In the genomic region with DNA sequence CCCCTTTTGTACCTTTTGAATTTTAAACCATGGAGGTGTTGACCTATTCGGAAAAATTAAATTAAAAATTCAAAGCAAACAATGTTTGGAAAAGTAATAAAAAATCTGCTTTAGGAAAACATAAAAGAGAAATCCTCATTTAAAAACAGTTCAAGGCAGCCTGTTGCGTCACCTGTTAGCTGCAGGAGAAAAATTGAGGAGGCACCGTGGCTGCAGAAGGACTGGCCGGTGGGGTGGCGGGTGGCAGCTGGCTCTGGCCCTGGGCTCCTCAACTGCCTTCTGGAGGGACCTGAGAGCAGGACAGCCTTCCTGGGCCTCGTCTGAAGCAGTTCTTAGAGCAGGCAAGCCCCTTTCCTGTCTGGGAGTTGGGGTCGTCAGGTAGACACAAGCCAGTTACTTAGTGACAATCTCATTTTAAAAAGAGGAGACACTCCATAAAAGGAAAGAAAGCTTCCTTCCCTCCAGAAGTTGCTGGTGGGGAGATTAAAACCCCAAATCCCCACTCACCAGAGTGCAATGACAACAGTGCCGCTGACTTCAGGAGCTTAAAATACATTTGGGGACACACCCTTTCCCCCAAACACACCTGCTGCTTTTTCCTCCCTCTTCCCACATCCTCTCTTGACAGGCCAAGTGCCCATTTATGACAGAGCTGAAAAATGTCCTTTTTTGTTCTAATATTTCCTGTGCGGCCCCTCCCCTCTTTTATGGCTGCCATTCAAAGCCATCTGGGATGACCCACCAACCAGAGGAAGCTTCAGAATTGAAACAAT, we compare ENCODE assay signal across 16 cellular contexts. TPM values are rescaled to one million over a fixed set of nuclear protein-coding genes. Genes with fewer than 3 reads are reported as not detected.
"Had no signal": no experiment of that assay in that cellular context is flagged by ENCODE, and none has a peak within 500 bp of the region (broad histone marks: within the 10 kb centered on the region; RNA-seq: fewer than 3 reads in every experiment).

No MANE protein-coding gene starts in this region.

- ATAC-seq: activated naive CD4-positive, alpha-beta T cell treated with anti-CD3 and anti-CD28 coated beads, Interleukin-2, amount 50 U/mL, for 72 hours; naive thymus-derived CD8-positive, alpha-beta T cell; stimulated activated effector memory CD8-positive, alpha-beta T cell treated with anti-CD3 and anti-CD28 coated beads, Interleukin-12 subunit alpha, Interleukin-12 subunit beta, amount 100 ng/mL, for 72 hours had no signal

- H3K4me1 Mint-ChIP-seq: stimulated activated effector memory CD8-positive, alpha-beta T cell treated with anti-CD3 and anti-CD28 coated beads, Interleukin-12 subunit alpha, Interleukin-12 subunit beta, amount 100 ng/mL, for 72 hours had no signal

- H3K27ac Mint-ChIP-seq: activated naive CD4-positive, alpha-beta T cell treated with anti-CD3 and anti-CD28 coated beads, Interleukin-2, amount 50 U/mL, for 72 hours; activated T-helper 2 cell treated with anti-CD3 and anti-CD28 coated beads, Interferon-gamma antibody, Interleukin-2, Interleukin-4, amounts not matched to agents 10 μg/mL and 5 μg/mL and 100 μg/mL, durations not matched to agents 14 hours and 24 hours and 36 hours; brain; stimulated activated effector memory CD8-positive, alpha-beta T cell treated with anti-CD3 and anti-CD28 coated beads, Interleukin-12 subunit alpha, Interleukin-12 subunit beta, amount 100 ng/mL, for 72 hours had no signal

- H3K27me3 ChIP-seq: right atrium auricular region, tibial artery, vagina had no signal

- H3K4me3 ChIP-seq: lung, right atrium auricular region, tibial artery, vagina had no signal

- H3K9me3 ChIP-seq: right atrium auricular region, tibial artery, vagina had no signal

- H3K27ac ChIP-seq: right atrium auricular region, tibial artery, vagina had no signal

- H3K36me3 ChIP-seq: right atrium auricular region, tibial artery, vagina had no signal

- H3K4me1 ChIP-seq: vagina had no signal

- DNase-seq: activated CD4-positive, alpha-beta T cell treated with anti-CD3 and anti-CD28 coated beads for 48 hours; amygdala; cerebellar nuclear complex; dermis blood vessel endothelial cell; hippocampal formation; naive thymus-derived CD8-positive, alpha-beta T cell; posterior cingulate gyrus; tibial artery had no signal

- H3K36me3 Mint-ChIP-seq: activated naive CD4-positive, alpha-beta T cell treated with anti-CD3 and anti-CD28 coated beads, Interleukin-2, amount 50 U/mL, for 72 hours; brain; naive thymus-derived CD8-positive, alpha-beta T cell; stimulated activated effector memory CD8-positive, alpha-beta T cell treated with anti-CD3 and anti-CD28 coated beads, Interleukin-12 subunit alpha, Interleukin-12 subunit beta, amount 100 ng/mL, for 72 hours had no signal

- H3K4me3 Mint-ChIP-seq: brain; naive thymus-derived CD8-positive, alpha-beta T cell; stimulated activated effector memory CD8-positive, alpha-beta T cell treated with anti-CD3 and anti-CD28 coated beads, Interleukin-12 subunit alpha, Interleukin-12 subunit beta, amount 100 ng/mL, for 72 hours had no signal

- H3K9me3 Mint-ChIP-seq: activated naive CD4-positive, alpha-beta T cell treated with anti-CD3 and anti-CD28 coated beads, Interleukin-2, amount 50 U/mL, for 72 hours; activated T-helper 2 cell treated with anti-CD3 and anti-CD28 coated beads, Interferon-gamma antibody, Interleukin-2, Interleukin-4, amounts not matched to agents 10 μg/mL and 5 μg/mL and 100 μg/mL, durations not matched to agents 14 hours and 24 hours and 36 hours; stimulated activated effector memory CD8-positive, alpha-beta T cell treated with anti-CD3 and anti-CD28 coated beads, Interleukin-12 subunit alpha, Interleukin-12 subunit beta, amount 100 ng/mL, for 72 hours had no signal

RNA-seq across cellular contexts. Expression of gene ZBTB7C, which starts 9.7 kb away (rescaled TPM):
- total RNA-seq: activated naive CD4-positive, alpha-beta T cell treated with anti-CD3 and anti-CD28 coated beads, Interleukin-2, amount 50 U/mL, for 72 hours; dermis blood vessel endothelial cell; mononuclear cell; naive thymus-derived CD8-positive, alpha-beta T cell had no signal
- polyA plus RNA-seq: naive thymus-derived CD8-positive, alpha-beta T cell had no signal
